9 cellular contexts compared by ENCODE assay signal in the genomic region with DNA sequence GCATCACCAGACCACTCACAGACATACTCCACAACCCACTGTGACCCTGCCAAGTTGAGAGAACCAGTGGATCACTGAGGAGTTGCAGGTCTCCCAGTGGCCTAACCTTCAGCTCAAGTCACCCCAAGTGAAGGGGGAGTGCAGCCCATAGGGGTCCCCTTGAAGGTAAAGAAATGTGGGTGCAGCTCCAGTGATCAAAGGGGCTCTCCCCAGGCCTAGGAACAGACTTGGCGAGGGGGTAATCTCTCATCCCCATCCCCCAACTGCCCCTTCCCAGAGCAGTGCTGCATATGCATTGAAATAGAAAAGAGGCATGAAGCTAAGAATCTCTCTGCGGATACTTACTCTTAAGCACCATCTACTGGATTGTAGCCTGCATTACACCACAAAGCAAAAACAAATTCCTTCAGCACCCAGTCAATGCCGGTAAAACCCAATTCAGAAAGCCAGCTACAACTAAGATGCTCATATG. TPM values are rescaled to one million over a fixed set of nuclear protein-coding genes. Genes with fewer than 3 reads are reported as not detected.
DNase-seq lines count a peak whose midpoint lies in the region; ATAC-seq and TF ChIP-seq lines count a peak whose summit lies in the region.
"Had no signal": no experiment of that assay in that cellular context is flagged by ENCODE, and none has a peak within 500 bp of the region (broad histone marks: within the 10 kb centered on the region; RNA-seq: fewer than 3 reads in every experiment).

No MANE protein-coding gene starts in this region.

- H3K36me3 Mint-ChIP-seq in activated T-helper 17 cell treated with anti-CD3 and anti-CD28 coated beads, Interleukin-2, amount 50 U/mL, for 72 hours (ENCODE audit: low read depth): no peaks in the 10 kb centered on the region

- no peaks in the 10 kb centered on the region for H3K9me3 ChIP-seq in upper lobe of left lung
- H3K9me3 ChIP-seq: neutrophil had no signal

- H3K27ac Mint-ChIP-seq in activated T-helper 17 cell treated with anti-CD3 and anti-CD28 coated beads, Interleukin-2, amount 50 U/mL, for 72 hours: no peak overlapping the region

- TF ChIP-seq EP300 in upper lobe of left lung (IDR thresholded peaks at IDR 0.05): no peak

- ATAC-seq in GM18870 (IDR thresholded peaks at IDR 0.05; ENCODE audit: unreplicated experiment) (peak; percentile 84), upper lobe of left lung (ENCODE audit: low FRiP score in 2 of 2) (no peak), GM19397 (IDR thresholded peaks at IDR 0.05; ENCODE audit: unreplicated experiment) (no peak)
- no peak for ATAC-seq in activated T-helper 17 cell treated with anti-CD3 and anti-CD28 coated beads, Interleukin-2, amount 50 U/mL, for 72 hours (replicated peaks)

- TF ChIP-seq CTCF in LNCaP clone FGC (IDR thresholded peaks at IDR 0.05; ENCODE audit: control insufficient read depth, extremely low read depth, insufficient read depth) (peak; percentile 61), upper lobe of left lung (IDR thresholded peaks at IDR 0.05) (peak in 2 of 6 experiments; percentile 36)

- H3K4me1 ChIP-seq in upper lobe of left lung: no peaks in the 10 kb centered on the region

- WGBS in upper lobe of left lung, 2 donors: 18 to 29% methylated on average over 2 to 3 of the region's 3 CpGs

- H3K4me1 Mint-ChIP-seq in activated T-helper 17 cell treated with anti-CD3 and anti-CD28 coated beads, Interleukin-2, amount 50 U/mL, for 72 hours: no peaks in the 10 kb centered on the region

- H3K27me3 ChIP-seq in upper lobe of left lung: no peaks in the 10 kb centered on the region
- H3K27me3 ChIP-seq: neutrophil had no signal

- H3K9me3 Mint-ChIP-seq in activated T-helper 17 cell treated with anti-CD3 and anti-CD28 coated beads, Interleukin-2, amount 50 U/mL, for 72 hours: no peaks in the 10 kb centered on the region

- no peak for TF ChIP-seq POLR2A in upper lobe of left lung (IDR thresholded peaks at IDR 0.05)

- H3K27me3 Mint-ChIP-seq in activated T-helper 17 cell treated with anti-CD3 and anti-CD28 coated beads, Interleukin-2, amount 50 U/mL, for 72 hours: no peaks in the 10 kb centered on the region

- H3K4me3 ChIP-seq in LNCaP clone FGC (ENCODE audit: low read depth, low read length): no peak overlapping the region
- no peak overlapping the region for H3K4me3 ChIP-seq in upper lobe of left lung

- DNase-seq in COLO829 (ENCODE audit: low spot score) (peak; percentile 22), LNCaP clone FGC (ENCODE audit: low read depth) (no peak), amniotic epithelial cell (ENCODE audit: low read depth) (peak; percentile 2), left kidney (ENCODE audit: low read depth, low spot score) (peak; percentile 35), upper lobe of left lung (no peak)

- H3K36me3 ChIP-seq in upper lobe of left lung: no peaks in the 10 kb centered on the region
- H3K36me3 ChIP-seq: neutrophil had no signal

- H3K27ac ChIP-seq in upper lobe of left lung: no peak overlapping the region
- H3K27ac ChIP-seq: neutrophil had no signal

- no peak overlapping the region for H3K4me3 Mint-ChIP-seq in activated T-helper 17 cell treated with anti-CD3 and anti-CD28 coated beads, Interleukin-2, amount 50 U/mL, for 72 hours

RNA-seq across cellular contexts. Expression of gene MAGEE1, which starts 27.0 kb away (rescaled TPM):
- total RNA-seq in upper lobe of left lung: 1 to 10 TPM; 1.2 to 2.4 (median 2.0) TPM
- 1 to 10 TPM; 3.3 to 3.7 TPM for total RNA-seq in activated T-helper 17 cell treated with anti-CD3 and anti-CD28 coated beads, Interleukin-2, amount 50 U/mL, for 72 hours

Comparison
In these comparisons a context has a peak if more than half of its experiments do, and no peak if none do; other contexts are left out.
1. DNase-seq: peak in COLO829 (single experiment), amniotic epithelial cell (single experiment) and left kidney (single experiment); none in LNCaP clone FGC (single experiment) and upper lobe of left lung (0 of 2).